Comparison of ENCODE assay signal across 10 cellular contexts in genomic region chr19:49534632-49535385, GRCh38. TPM values are rescaled to one million over a fixed set of nuclear protein-coding genes. Genes with fewer than 3 reads are reported as not detected.
DNase-seq lines count a peak whose midpoint lies in the region; ATAC-seq and TF ChIP-seq lines count a peak whose summit lies in the region.
"Had no signal": no experiment of that assay in that cellular context is flagged by ENCODE, and none has a peak within 500 bp of the region (broad histone marks: within the 10 kb centered on the region; RNA-seq: fewer than 3 reads in every experiment).

No MANE protein-coding gene starts in this region.

- H3K4me1 ChIP-seq in MM.1S (ENCODE audit: low read length): peaks cover 17% of the 10 kb centered on the region
- H3K4me1 ChIP-seq in breast epithelium: peaks cover 0 to 3% of the 10 kb centered on the region in 2 donors
- H3K4me1 ChIP-seq in osteoblast (ENCODE audit: insufficient read depth, low read length): peaks cover 8% of the 10 kb centered on the region

- peak; percentile 55 for DNase-seq in GF-D8 (lab: John Stamatoyannopoulos, UW)
- no peak for DNase-seq in MM.1S
- DNase-seq in breast epithelium (ENCODE audit: low spot score in 2 of 2): no peak
- DNase-seq in osteoblast (ENCODE audit: insufficient read length, low spot score, missing footprints): peak; percentile 23
- DNase-seq in kidney tubule cell (ENCODE audit: low spot score): no peak
- no peak for DNase-seq in NCI-H510A (lab: John Stamatoyannopoulos, UW)
- DNase-seq in hepatic stellate cell (ENCODE audit: low spot score): no peak

- H3K79me2 ChIP-seq in MM.1S (ENCODE audit: low read length) (no peaks in the 10 kb centered on the region), osteoblast (ENCODE audit: insufficient read depth, low read length) (peaks cover 43% of the 10 kb centered on the region)

- H3K27me3 ChIP-seq in MM.1S (replicated peaks; ENCODE audit: insufficient read depth, low read length) (peaks cover 54% of the 10 kb centered on the region), breast epithelium (no peaks in the 10 kb centered on the region), osteoblast (ENCODE audit: insufficient read depth, low read length) (no peaks in the 10 kb centered on the region)

- H4K20me1 ChIP-seq in MM.1S (ENCODE audit: insufficient read depth, low read length): no peaks in the 10 kb centered on the region
- H4K20me1 ChIP-seq in osteoblast (ENCODE audit: insufficient read depth, low read length): peaks cover 34% of the 10 kb centered on the region

- TF ChIP-seq CTCF in MM.1S (IDR thresholded peaks at IDR 0.05; ENCODE audit: low read length): no peak
- TF ChIP-seq CTCF in breast epithelium (IDR thresholded peaks at IDR 0.05): no peak
- TF ChIP-seq CTCF in osteoblast (IDR thresholded peaks at IDR 0.05; ENCODE audit: extremely low read depth, low read depth, low read length): no peak

- H3K27ac ChIP-seq in MM.1S (ENCODE audit: low read length) (no peak overlapping the region), breast epithelium (no peak overlapping the region), osteoblast (ENCODE audit: low read depth, low read length) (no peak overlapping the region)
- H3K27ac ChIP-seq: epithelial cell of prostate had no signal

- H3K4me3 ChIP-seq in MM.1S (ENCODE audit: low read length) (peak overlapping the region; percentile 73), breast epithelium (peak overlapping the region in 2 of 3 donors; percentile 63 to 67), osteoblast (ENCODE audit: insufficient read depth, low read length) (no peak overlapping the region)

- H3K36me3 ChIP-seq in MM.1S (replicated peaks; ENCODE audit: insufficient read depth, low read length) (no peaks in the 10 kb centered on the region), breast epithelium (no peaks in the 10 kb centered on the region), osteoblast (ENCODE audit: insufficient read depth, low read length) (peaks cover 61% of the 10 kb centered on the region)

- ATAC-seq in GM21423 (IDR thresholded peaks at IDR 0.05; ENCODE audit: unreplicated experiment): no peak

- H3K9ac ChIP-seq in MM.1S (ENCODE audit: low read length): no peak overlapping the region

- no peak for TF ChIP-seq POLR2A in breast epithelium (IDR thresholded peaks at IDR 0.05)

- H3K9me3 ChIP-seq in MM.1S (replicated peaks; ENCODE audit: insufficient read depth, low read length): no peaks in the 10 kb centered on the region
- no peaks in the 10 kb centered on the region for H3K9me3 ChIP-seq in breast epithelium
- H3K9me3 ChIP-seq in osteoblast (ENCODE audit: low read depth, low read length): no peaks in the 10 kb centered on the region

- H2AFZ ChIP-seq in MM.1S (ENCODE audit: low read length) (peak overlapping the region; percentile 78; the same call in 1 of the 2 replicates), osteoblast (ENCODE audit: low read length) (no peak overlapping the region)

- no peaks in the 10 kb centered on the region for H3K9me2 ChIP-seq in MM.1S (replicated peaks; ENCODE audit: insufficient read depth, low read length)

- H3F3A ChIP-seq in MM.1S (ENCODE audit: insufficient read depth, low read length): 0 out of 2 replicates have a peak, but pooled peaks cover 12% of the 10 kb centered on the region

- intact Hi-C loops in breast epithelium (cut with DNase I; ENCODE audit: low total_unique reads): no loop called here

- H3K4me2 ChIP-seq in MM.1S (ENCODE audit: low read depth, low read length) (peak overlapping the region; percentile 85), osteoblast (ENCODE audit: insufficient read depth, low read length) (no peak overlapping the region)

RNA-seq across cellular contexts. Expression of gene RCN3, which starts 7.0 kb away (rescaled TPM):
- total RNA-seq in breast epithelium (10 to 100 TPM; 17.3 to 40.2 (median 34.7) TPM), osteoblast (346 and 377 TPM in 2 replicates)

RNA-seq across cellular contexts. Expression of gene FCGRT, which starts 22.3 kb away (rescaled TPM):
- 100 to 1,000 TPM; 164 to 389 (median 199) TPM for total RNA-seq in breast epithelium
- total RNA-seq in osteoblast: 67.5 and 75.6 TPM in 2 replicates

RNA-seq across cellular contexts. Expression of gene RPS11, which starts 38.6 kb away (rescaled TPM):
- total RNA-seq in breast epithelium: 1,000 to 10,000 TPM; 5,709 to 7,550 (median 5,876) TPM
- total RNA-seq in osteoblast: 2,306 and 3,079 TPM in 2 replicates

RNA-seq across cellular contexts. Expression of gene NOSIP, which starts 45.5 kb away (rescaled TPM):
- total RNA-seq in breast epithelium (10 to 100 TPM; 54.7 to 60.0 (median 57.4) TPM), osteoblast (57.5 and 68.0 TPM in 2 replicates)

RNA-seq across cellular contexts. Expression of gene PRRG2, which starts 46.3 kb away (rescaled TPM):
- total RNA-seq in breast epithelium (10 to 100 TPM in 2 of 3 donors, under 1 TPM in 1; 0.32 to 16.1 (median 10.2) TPM), osteoblast (under 0.01 and 0.29 TPM in 2 replicates)
- total RNA-seq: RPMI7951 had no signal

Comparison
In these comparisons a context has a peak if more than half of its experiments do, and no peak if none do; other contexts are left out.
1. DNase-seq: peak in GF-D8 (single experiment) and osteoblast (single experiment); none in MM.1S (single experiment), breast epithelium (0 of 2), kidney tubule cell (single experiment), NCI-H510A (single experiment) and hepatic stellate cell (single experiment).